ENCODE assay signal across 9 cellular contexts in the genomic region with DNA sequence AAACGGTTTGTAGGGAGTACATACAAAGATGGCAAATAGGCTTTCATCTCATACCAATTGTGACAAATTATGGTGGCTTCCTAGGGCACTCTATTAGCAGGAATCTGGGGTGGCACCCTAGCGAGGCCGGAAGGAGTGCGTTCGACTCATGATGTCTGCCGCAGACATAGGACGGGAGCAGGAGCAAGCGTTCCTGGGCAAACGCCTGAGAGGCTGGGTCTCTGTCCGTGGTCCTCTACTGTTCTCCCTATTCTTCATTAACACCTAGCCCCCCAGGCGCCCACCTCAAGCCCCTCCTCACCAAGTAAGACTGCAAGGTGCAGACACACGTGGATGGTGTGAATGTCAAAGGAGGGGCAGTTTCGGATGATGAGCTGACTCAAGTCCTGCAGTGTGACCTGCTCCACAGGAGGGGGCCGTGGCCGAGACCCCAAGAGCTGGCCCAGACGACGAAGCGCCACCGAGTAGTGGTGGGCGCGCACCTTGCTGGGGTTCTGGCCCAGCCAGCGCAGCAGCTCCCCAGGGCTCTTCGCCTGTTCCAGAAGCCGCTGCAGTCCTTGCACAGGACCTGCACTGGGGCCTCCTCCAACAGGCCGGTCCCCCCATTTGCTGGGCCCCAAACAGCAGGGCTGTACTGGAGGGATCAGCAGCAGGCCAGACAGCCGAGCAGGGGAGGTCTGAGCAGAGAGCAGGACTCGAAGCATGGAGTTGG. TPM values are rescaled to one million over a fixed set of nuclear protein-coding genes. Genes with fewer than 3 reads are reported as not detected.
DNase-seq lines count a peak whose midpoint lies in the region; ATAC-seq and TF ChIP-seq lines count a peak whose summit lies in the region.
"Had no signal": no experiment of that assay in that cellular context is flagged by ENCODE, and none has a peak within 500 bp of the region (broad histone marks: within the 10 kb centered on the region; RNA-seq: fewer than 3 reads in every experiment).

No MANE protein-coding gene starts in this region.

- peaks cover 4% of the 10 kb centered on the region for H3K36me3 ChIP-seq in CD8-positive, alpha-beta T cell (ENCODE audit: insufficient read depth, low read length)
- H3K36me3 ChIP-seq in PC-3 (ENCODE audit: low read depth, low read length): peaks cover 3% of the 10 kb centered on the region; the same call in 1 of the 2 replicates
- H3K36me3 ChIP-seq in neutrophil: peaks cover 37% of the 10 kb centered on the region

- H3F3A ChIP-seq in PC-3 (ENCODE audit: low read length, unreplicated experiment): no peaks in the 10 kb centered on the region

- peak in 1 of 7 experiments; percentile 17 for DNase-seq in CD8-positive, alpha-beta T cell
- DNase-seq in PC-3 (no peak), epithelial cell of esophagus (ENCODE audit: low read depth) (no peak), COR-L47 (lab: John Stamatoyannopoulos, UW) (no peak), SHP77 (lab: John Stamatoyannopoulos, UW) (no peak), inferior parietal cortex (ENCODE audit: extremely low spot score) (no peak), DMS79 treated with DMSO at 0.1 percent for 48 hours (lab: John Stamatoyannopoulos, UW) (no peak)
- DNase-seq: NCI-H1436 had no signal

- H3K4me1 ChIP-seq in CD8-positive, alpha-beta T cell (ENCODE audit: insufficient read depth, low read length): peaks cover 50% of the 10 kb centered on the region
- peaks cover 31% of the 10 kb centered on the region for H3K4me1 ChIP-seq in PC-3 (ENCODE audit: insufficient read depth, low read length)
- H3K4me1 ChIP-seq in neutrophil (ENCODE audit: control insufficient read depth in 1 of 2, insufficient read depth in 1 of 2, low read depth in 1 of 2, low read length in 1 of 2): peaks cover 33 to 41% of the 10 kb centered on the region in 2 experiments

- no peaks in the 10 kb centered on the region for H3K9me3 Mint-ChIP-seq in CD8-positive, alpha-beta T cell

- H3K4me1 Mint-ChIP-seq in CD8-positive, alpha-beta T cell (ENCODE audit: low read depth): peaks cover 35% of the 10 kb centered on the region

- no peak for TF ChIP-seq CTCF in CD8-positive, alpha-beta T cell (IDR thresholded peaks at IDR 0.05)
- TF ChIP-seq CTCF in PC-3 (conservative IDR thresholded peaks at IDR 0.05; ENCODE audit: low read depth, low read length) (no peak), epithelial cell of esophagus (IDR thresholded peaks at IDR 0.05; ENCODE audit: insufficient read depth, low read depth, low read length, missing control alignments) (no peak), neutrophil (IDR thresholded peaks at IDR 0.05) (no peak)

- no peak for ATAC-seq in CD8-positive, alpha-beta T cell
- no peak for ATAC-seq in PC-3

- H3K9ac ChIP-seq in PC-3 (ENCODE audit: low read length): peak overlapping the region; percentile 98

- H4K20me1 ChIP-seq in PC-3 (ENCODE audit: low read length): no peaks in the 10 kb centered on the region

- H3K9me2 ChIP-seq in PC-3 (replicated peaks; ENCODE audit: low read length): no peaks in the 10 kb centered on the region

- peak overlapping the region; percentile 85 for H3K4me3 Mint-ChIP-seq in CD8-positive, alpha-beta T cell

- H3K79me2 ChIP-seq in PC-3 (ENCODE audit: low read length): peaks cover 41% of the 10 kb centered on the region

- peak overlapping the region; percentile 74 for H3K27ac ChIP-seq in CD8-positive, alpha-beta T cell (ENCODE audit: low read depth, low read length)
- H3K27ac ChIP-seq in PC-3 (ENCODE audit: low read length): no peak overlapping the region
- H3K27ac ChIP-seq in neutrophil: no peak overlapping the region

- CTCF ChIA-PET in CD8-positive, alpha-beta T cell (lab: Charles Lee): interaction anchor here (1.4 kb wide), 1 partner anchor 31 kb away, joined by 5 read pairs; no protein-coding TSS in a partner anchor
- CTCF ChIA-PET in PC-3 (lab: Charles Lee): no interaction called here

- H3K36me3 Mint-ChIP-seq in CD8-positive, alpha-beta T cell: peaks cover 22% of the 10 kb centered on the region

- H3K27me3 Mint-ChIP-seq in CD8-positive, alpha-beta T cell (ENCODE audit: low read depth): no peaks in the 10 kb centered on the region

- no peak overlapping the region for H2AFZ ChIP-seq in PC-3 (ENCODE audit: low read length)

- no peaks in the 10 kb centered on the region for H3K27me3 ChIP-seq in CD8-positive, alpha-beta T cell (ENCODE audit: insufficient read depth, low read length)
- no peaks in the 10 kb centered on the region for H3K27me3 ChIP-seq in PC-3 (ENCODE audit: low read length)
- peaks cover 7% of the 10 kb centered on the region for H3K27me3 ChIP-seq in neutrophil

- H3K4me3 ChIP-seq in CD8-positive, alpha-beta T cell (ENCODE audit: low read depth, low read length): peak overlapping the region; percentile 74
- H3K4me3 ChIP-seq in PC-3 (ENCODE audit: low read length): peak overlapping the region; percentile 91
- peak overlapping the region; percentile 73 for H3K4me3 ChIP-seq in epithelial cell of esophagus (ENCODE audit: low read length)
- peak overlapping the region; percentile 79 to 99 for H3K4me3 ChIP-seq in neutrophil (ENCODE audit: low read depth in 1 of 2, low read length in 1 of 2)

- BruUV-seq in PC-3 (replicated peaks; lab: Mats Ljungman, UMichigan): no TSS peak

- peak overlapping the region; percentile 85 for H3K27ac Mint-ChIP-seq in CD8-positive, alpha-beta T cell

- POLR2A ChIA-PET in CD8-positive, alpha-beta T cell (lab: Charles Lee): no interaction called here
- POLR2A ChIA-PET in PC-3 (lab: Charles Lee; ENCODE audit: unreplicated experiment): no interaction called here

- H3K4me2 ChIP-seq in PC-3 (ENCODE audit: low read length): peak overlapping the region; percentile 95

- intact Hi-C loops in CD8-positive, alpha-beta T cell (cut with DNase I, micrococcal nuclease): loop anchor here in 1 of 2 experiments (5.0 kb wide), 1 partner anchor 33 kb away; no protein-coding TSS in a partner anchor
- intact Hi-C loops in PC-3 (cut with micrococcal nuclease): loop anchor here (5.0 kb wide), 1 partner anchor 33 kb away; no protein-coding TSS in a partner anchor

- H3K9me3 ChIP-seq in CD8-positive, alpha-beta T cell (ENCODE audit: low read length): no peaks in the 10 kb centered on the region
- H3K9me3 ChIP-seq in PC-3 (ENCODE audit: low read length) (no peaks in the 10 kb centered on the region), neutrophil (no peaks in the 10 kb centered on the region)

RNA-seq across cellular contexts. Expression of a gene that starts 1.3 kb away (rescaled TPM):
- total RNA-seq in CD8-positive, alpha-beta T cell: 10 to 100 TPM; 56.3 to 62.9 TPM
- total RNA-seq in PC-3 (2014; rRNA removed): 163 and 211 TPM in 2 replicates

RNA-seq across cellular contexts. Expression of a gene that starts 3.9 kb away (rescaled TPM):
- total RNA-seq in CD8-positive, alpha-beta T cell: 10 to 100 TPM; 42.3 to 44.6 TPM
- total RNA-seq in PC-3 (2014; rRNA removed): 52.1 and 71.6 TPM in 2 replicates

RNA-seq across cellular contexts. Expression of a gene that starts 6.9 kb away (rescaled TPM):
- total RNA-seq in CD8-positive, alpha-beta T cell: 10 to 100 TPM; 35.0 to 36.6 TPM
- 53.5 and 88.2 TPM in 2 replicates for total RNA-seq in PC-3 (2014; rRNA removed)

RNA-seq across cellular contexts. Expression of a gene that starts 20.0 kb away (rescaled TPM):
- total RNA-seq in CD8-positive, alpha-beta T cell: 10 to 100 TPM; 25.5 to 29.1 TPM
- total RNA-seq in PC-3 (2014; rRNA removed): 267 and 284 TPM in 2 replicates

RNA-seq across cellular contexts. Expression of a gene that starts 21.7 kb away (rescaled TPM):
- 1 to 10 TPM; 1.9 to 2.7 TPM for total RNA-seq in CD8-positive, alpha-beta T cell
- total RNA-seq in PC-3 (2014; rRNA removed): 30.6 and 40.1 TPM in 2 replicates
